Comparison of ENCODE assay signal across 13 cellular contexts in the genomic region with DNA sequence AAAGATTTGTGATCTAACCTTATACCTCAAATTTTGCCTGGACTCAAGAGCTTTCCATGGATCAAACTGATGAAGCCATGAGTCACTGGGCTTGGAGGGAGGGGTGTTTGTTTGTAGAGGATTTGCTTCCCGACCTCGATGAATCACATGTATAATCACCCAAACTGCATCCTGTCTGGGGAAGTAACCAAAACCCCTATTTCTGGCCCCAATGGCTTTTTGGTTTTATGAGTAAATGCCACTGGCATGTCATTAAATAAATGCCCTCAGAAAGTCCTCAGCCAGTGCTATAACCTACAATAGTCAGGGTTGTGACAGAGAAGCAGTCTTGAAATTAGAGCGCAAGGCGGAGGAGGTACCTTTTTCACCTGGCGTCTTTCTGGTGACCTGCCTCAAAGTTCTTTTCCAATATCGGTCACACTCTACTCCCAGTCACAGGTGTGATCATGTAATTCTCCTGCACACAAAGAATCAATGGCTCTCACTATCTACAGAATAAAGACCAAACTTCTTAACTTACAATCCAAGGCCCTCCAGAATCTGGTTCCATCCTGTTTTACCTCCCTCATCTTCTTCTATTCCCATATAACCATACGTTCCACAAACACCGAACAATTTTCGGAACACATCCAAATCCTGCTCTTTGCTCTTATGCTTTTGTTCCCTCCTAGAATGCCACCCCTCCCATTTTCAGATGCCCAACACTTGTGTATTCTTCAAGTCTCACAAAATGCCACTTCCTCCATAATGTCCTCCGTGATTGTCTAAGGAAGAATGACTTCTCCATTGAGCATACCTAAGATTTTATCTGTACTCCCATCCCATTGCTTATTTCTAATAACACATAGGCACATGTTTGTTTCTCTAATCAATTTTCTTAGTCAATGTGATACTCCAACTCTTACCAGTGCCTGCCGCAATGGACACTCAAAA.
DNase-seq lines count a peak whose midpoint lies in the region; ATAC-seq and TF ChIP-seq lines count a peak whose summit lies in the region.
"Had no signal": no experiment of that assay in that cellular context is flagged by ENCODE, and none has a peak within 500 bp of the region (broad histone marks: within the 10 kb centered on the region; RNA-seq: fewer than 3 reads in every experiment).

No MANE protein-coding gene starts in this region.

- H3K27me3 Mint-ChIP-seq in CD8-positive, alpha-beta memory T cell = peaks cover 3 to 5% of the 10 kb centered on the region in 2 donors

- H2AFZ ChIP-seq in hepatocyte = no peak overlapping the region

- TF ChIP-seq CTCF in hepatocyte (IDR thresholded peaks at IDR 0.05; ENCODE audit: poor library complexity) (no peak), vagina (IDR thresholded peaks at IDR 0.05) (no peak)

- H4K20me1 ChIP-seq in hepatocyte (ENCODE audit: insufficient read depth, poor library complexity, severe bottlenecking) = no peaks in the 10 kb centered on the region
- H4K20me1 ChIP-seq: BLaER1 had no signal

- peaks cover 6% of the 10 kb centered on the region for H3K4me1 ChIP-seq in hepatocyte (ENCODE audit: insufficient read depth)
- peaks cover 20% of the 10 kb centered on the region for H3K4me1 ChIP-seq in vagina
- H3K4me1 ChIP-seq in CD8-positive, alpha-beta memory T cell (ENCODE audit: insufficient read depth, low read length) = no peaks in the 10 kb centered on the region
- H3K4me1 ChIP-seq: BLaER1, Peyer's patch had no signal

- no peak overlapping the region for H3K4me2 ChIP-seq in hepatocyte
- H3K4me2 ChIP-seq: BLaER1 had no signal

- no peaks in the 10 kb centered on the region for H3K9me3 Mint-ChIP-seq in CD8-positive, alpha-beta memory T cell

- H3K36me3 Mint-ChIP-seq in CD8-positive, alpha-beta memory T cell = peaks cover 0 to 2% (median 0%) of the 10 kb centered on the region in 3 donors
- H3K36me3 Mint-ChIP-seq: naive B cell had no signal

- POLR2A ChIA-PET in CD8-positive, alpha-beta memory T cell (lab: Charles Lee) = no interaction called here

- intact Hi-C loops in left cardiac atrium (cut with DNase I) = loop anchor here in 1 of 2 donors (10.0 kb wide), 1 partner anchor 173 kb away; no protein-coding TSS in a partner anchor
- intact Hi-C loops in Right ventricle myocardium inferior (cut with DNase I) = no loop called here
- intact Hi-C loops in vagina (cut with DNase I) = loop anchor here (5.0 kb wide), 1 partner anchor 460 kb away; no protein-coding TSS in a partner anchor

- no peak overlapping the region for H3K27ac Mint-ChIP-seq in CD8-positive, alpha-beta memory T cell

- peak; percentile 53 to 91 for ATAC-seq in left cardiac atrium
- ATAC-seq in Right ventricle myocardium inferior = no peak

- TF ChIP-seq POLR2A in vagina (IDR thresholded peaks at IDR 0.05) = no peak

- H3K36me3 ChIP-seq in hepatocyte (replicated peaks; ENCODE audit: insufficient read depth, low read depth) = no peaks in the 10 kb centered on the region
- H3K36me3 ChIP-seq in vagina = no peaks in the 10 kb centered on the region
- no peaks in the 10 kb centered on the region for H3K36me3 ChIP-seq in CD8-positive, alpha-beta memory T cell (ENCODE audit: insufficient read depth, low read length)
- H3K36me3 ChIP-seq: BLaER1, Peyer's patch had no signal

- H3K27ac ChIP-seq in hepatocyte (no peak overlapping the region), vagina (peak overlapping the region; percentile 13)
- no peak overlapping the region for H3K27ac ChIP-seq in CD8-positive, alpha-beta memory T cell (ENCODE audit: low read depth, low read length)
- H3K27ac ChIP-seq: BLaER1 had no signal

- CTCF ChIA-PET in CD8-positive, alpha-beta memory T cell (lab: Charles Lee) = no interaction called here

- no peaks in the 10 kb centered on the region for H3K9me2 ChIP-seq in hepatocyte (replicated peaks; ENCODE audit: insufficient read depth)

- H3K4me3 ChIP-seq in hepatocyte (no peak overlapping the region), vagina (no peak overlapping the region)
- H3K4me3 ChIP-seq in CD8-positive, alpha-beta memory T cell (ENCODE audit: low read length) = no peak overlapping the region
- H3K4me3 ChIP-seq: BLaER1, Peyer's patch had no signal

- H3K27me3 ChIP-seq in hepatocyte (no peaks in the 10 kb centered on the region), vagina (no peaks in the 10 kb centered on the region)
- no peaks in the 10 kb centered on the region for H3K27me3 ChIP-seq in CD8-positive, alpha-beta memory T cell (ENCODE audit: insufficient read depth, low read length, poor library complexity, severe bottlenecking)
- H3K27me3 ChIP-seq: BLaER1, Peyer's patch had no signal

- 84% methylated on average over 11 of the region's 11 CpGs for WGBS in hepatocyte (ENCODE audit: low lambda C conversion rate, missing lambda C conversion rate)

- H3K4me1 Mint-ChIP-seq in CD8-positive, alpha-beta memory T cell = no peaks in the 10 kb centered on the region
- H3K4me1 Mint-ChIP-seq: naive B cell had no signal

- DNase-seq in left cardiac atrium = peak; percentile 59
- no peak for DNase-seq in Right ventricle myocardium inferior (ENCODE audit: missing footprints)
- DNase-seq in amniotic stem cell (lab: John Stamatoyannopoulos, UW) = peak; percentile 93
- DNase-seq in hepatocyte (ENCODE audit: low spot score) = peak; percentile 51
- DNase-seq in vagina (ENCODE audit: extremely low spot score in 2 of 2) = no peak
- DNase-seq in NCI-H510A treated with DMSO at 0.1 percent for 48 hours (lab: John Stamatoyannopoulos, UW) = no peak
- DNase-seq in NCI-H128 (lab: John Stamatoyannopoulos, UW; ENCODE audit: unreplicated experiment) = no peak
- DNase-seq in CD8-positive, alpha-beta memory T cell = no peak
- DNase-seq: activated CD8-positive, alpha-beta memory T cell treated with anti-CD3 and anti-CD28 coated beads for 24 hours; Kasumi-1; naive B cell; Peyer's patch had no signal

- H3K9me3 ChIP-seq in hepatocyte (ENCODE audit: low read depth) (no peaks in the 10 kb centered on the region), vagina (no peaks in the 10 kb centered on the region)
- no peaks in the 10 kb centered on the region for H3K9me3 ChIP-seq in CD8-positive, alpha-beta memory T cell (ENCODE audit: low read length)
- H3K9me3 ChIP-seq: BLaER1, Peyer's patch had no signal

- no peak overlapping the region for H3K4me3 Mint-ChIP-seq in CD8-positive, alpha-beta memory T cell
- H3K4me3 Mint-ChIP-seq: naive B cell had no signal

- peaks cover 17% of the 10 kb centered on the region for H3K79me2 ChIP-seq in hepatocyte

Comparison
In these comparisons a context has a peak if more than half of its experiments do, and no peak if none do; other contexts are left out.
1. DNase-seq: peak in left cardiac atrium (single experiment), amniotic stem cell (single experiment) and hepatocyte (single experiment); none in Right ventricle myocardium inferior (single experiment), vagina (0 of 2), NCI-H510A treated with DMSO at 0.1 percent for 48 hours (single experiment), NCI-H128 (single experiment) and CD8-positive, alpha-beta memory T cell (0 of 5).